In the genomic region with DNA sequence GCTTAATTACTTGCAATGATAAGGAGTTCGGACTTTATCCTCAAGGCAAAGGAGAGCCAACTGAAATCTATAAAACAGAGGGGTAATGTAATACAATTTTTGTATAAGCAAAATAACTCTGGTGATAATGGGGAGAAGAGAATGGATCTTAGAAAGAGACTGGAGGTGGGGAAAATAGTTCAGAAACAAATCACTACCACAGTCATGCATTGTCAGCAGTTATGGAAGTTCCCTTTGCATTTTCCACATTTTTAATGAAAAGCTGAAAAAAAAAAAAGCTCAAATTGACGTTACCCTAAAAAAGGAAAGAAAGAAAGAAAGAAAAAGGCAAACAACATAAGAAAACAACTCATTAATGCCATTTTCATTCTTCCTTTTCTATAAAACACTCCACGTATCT, we compare ENCODE assay signal across 16 cellular contexts.
DNase-seq lines count a peak whose midpoint lies in the region; ATAC-seq and TF ChIP-seq lines count a peak whose summit lies in the region.
"Had no signal": no experiment of that assay in that cellular context is flagged by ENCODE, and none has a peak within 500 bp of the region (broad histone marks: within the 10 kb centered on the region; RNA-seq: fewer than 3 reads in every experiment).

No MANE protein-coding gene starts in this region.

- H2AFZ ChIP-seq in neural progenitor cell (replicated peaks), result peak overlapping the region; percentile 46
- H2AFZ ChIP-seq: GM23248 had no signal

- no peak overlapping the region for H3K9ac ChIP-seq in neural progenitor cell
- H3K9ac ChIP-seq: BLaER1, GM23248 had no signal

- H3K27me3 Mint-ChIP-seq in WTC11 (ENCODE audit: low read depth) (no peaks in the 10 kb centered on the region), neural progenitor cell (ENCODE audit: insufficient read depth, low read depth) (peaks cover 2% of the 10 kb centered on the region)
- H3K27me3 Mint-ChIP-seq: CD8-positive, alpha-beta memory T cell had no signal

- ATAC-seq in WTC11 (no peak), HG02610 (IDR thresholded peaks at IDR 0.05; ENCODE audit: unreplicated experiment) (no peak)
- ATAC-seq: GM12878 had no signal

- H3K27ac ChIP-seq in esophagus muscularis mucosa (replicated peaks in 1 of 4), result peak overlapping the region; percentile 56 to 63 (median 60)
- H3K27ac ChIP-seq in neural progenitor cell, result no peak overlapping the region
- H3K27ac ChIP-seq: BLaER1, GM23248 had no signal

- H3K27ac Mint-ChIP-seq in WTC11, result peak overlapping the region; percentile 25; the same call in 1 of the 2 replicates
- no peak overlapping the region for H3K27ac Mint-ChIP-seq in neural progenitor cell
- H3K27ac Mint-ChIP-seq: CD8-positive, alpha-beta memory T cell had no signal

- POLR2A ChIA-PET in WTC11 (lab: Charles Lee), result interaction anchor here (0.6 kb wide), 1 partner anchor 20 kb away, joined by 5 read pairs; no protein-coding TSS in a partner anchor

- H3K4me3 ChIP-seq in esophagus muscularis mucosa (no peak overlapping the region), neural progenitor cell (no peak overlapping the region)
- H3K4me3 ChIP-seq: BLaER1, GM12878, GM23248 had no signal

- H4K20me1 ChIP-seq in neural progenitor cell (ENCODE audit: low read depth), result no peaks in the 10 kb centered on the region
- H4K20me1 ChIP-seq: BLaER1 had no signal

- H3K36me3 Mint-ChIP-seq in WTC11 (no peaks in the 10 kb centered on the region), neural progenitor cell (no peaks in the 10 kb centered on the region)
- H3K36me3 Mint-ChIP-seq: CD8-positive, alpha-beta memory T cell had no signal

- H3K4me2 ChIP-seq in neural progenitor cell, result no peak overlapping the region
- H3K4me2 ChIP-seq: BLaER1 had no signal

- H3K4me1 ChIP-seq in esophagus muscularis mucosa (peaks cover 0 to 59% (median 44%) of the 10 kb centered on the region in 4 donors), neural progenitor cell (peaks cover 15% of the 10 kb centered on the region)
- H3K4me1 ChIP-seq: Caco-2 had no signal

- no peaks in the 10 kb centered on the region for H3K27me3 ChIP-seq in esophagus muscularis mucosa
- no peaks in the 10 kb centered on the region for H3K27me3 ChIP-seq in neural progenitor cell
- H3K27me3 ChIP-seq: BLaER1 had no signal

- intact Hi-C loops in esophagus muscularis mucosa (cut with DNase I), result no loop called here
- intact Hi-C loops in posterior cingulate gyrus (cut with DNase I), result no loop called here

- CTCF ChIA-PET in WTC11 (lab: Charles Lee), result interaction anchor here (0.7 kb wide), 1 partner anchor 280 kb away, joined by 3 read pairs; no protein-coding TSS in a partner anchor

- TF ChIP-seq POLR2A in esophagus muscularis mucosa (IDR thresholded peaks at IDR 0.05; ENCODE audit: low read depth), result no peak

- no peaks in the 10 kb centered on the region for H3K79me2 ChIP-seq in neural progenitor cell (ENCODE audit: low read depth)

- H3K4me1 Mint-ChIP-seq in WTC11, result peaks cover 31% of the 10 kb centered on the region
- peaks cover 39% of the 10 kb centered on the region for H3K4me1 Mint-ChIP-seq in neural progenitor cell
- H3K4me1 Mint-ChIP-seq: CD8-positive, alpha-beta memory T cell had no signal

- no peak for TF ChIP-seq CTCF in WTC11 (IDR thresholded peaks at IDR 0.05)
- no peak for TF ChIP-seq CTCF in esophagus muscularis mucosa (IDR thresholded peaks at IDR 0.05)
- TF ChIP-seq CTCF in neural progenitor cell (IDR thresholded peaks at IDR 0.05), result no peak

- no peaks in the 10 kb centered on the region for H3K9me3 Mint-ChIP-seq in WTC11
- H3K9me3 Mint-ChIP-seq in neural progenitor cell, result no peaks in the 10 kb centered on the region
- H3K9me3 Mint-ChIP-seq: H9 had no signal

- H3K9me3 ChIP-seq in esophagus muscularis mucosa (no peaks in the 10 kb centered on the region), neural progenitor cell (ENCODE audit: low read depth) (no peaks in the 10 kb centered on the region)
- H3K9me3 ChIP-seq: BLaER1, Caco-2 had no signal

- peak; percentile 7 for DNase-seq in GM03348 (ENCODE audit: low spot score)
- DNase-seq in WTC11 (ENCODE audit: low spot score), result no peak
- DNase-seq in esophagus muscularis mucosa (ENCODE audit: extremely low spot score), result no peak
- no peak for DNase-seq in neural progenitor cell (ENCODE audit: low spot score)
- DNase-seq in posterior cingulate gyrus, result no peak
- DNase-seq in iPS-NIHi7 (ENCODE audit: extremely low spot score), result no peak
- DNase-seq: 8988T; AML-193; Caco-2; CD8-positive, alpha-beta memory T cell; DMS53; GM23248; H9 had no signal

- TF ChIP-seq EP300 in esophagus muscularis mucosa (IDR thresholded peaks at IDR 0.05), result no peak

- no peaks in the 10 kb centered on the region for H3F3A ChIP-seq in neural progenitor cell (ENCODE audit: low read depth)

- H3K36me3 ChIP-seq in esophagus muscularis mucosa (no peaks in the 10 kb centered on the region), neural progenitor cell (no peaks in the 10 kb centered on the region)
- H3K36me3 ChIP-seq: BLaER1 had no signal

- 70% methylated on average over 3 of the region's 3 CpGs for WGBS in esophagus muscularis mucosa

- no peak overlapping the region for H3K4me3 Mint-ChIP-seq in WTC11
- H3K4me3 Mint-ChIP-seq in neural progenitor cell, result no peak overlapping the region
- H3K4me3 Mint-ChIP-seq: CD8-positive, alpha-beta memory T cell; H9 had no signal

TF ChIP-seq in WTC11, 78 proteins besides CTCF, POLR2A, EP300 and RAD21 (continues in another document):
- TF ChIP-seq HMGA2 (CRISPR knock-in tag; IDR thresholded peaks at IDR 0.05) (no peak), GTF2I (CRISPR knock-in tag; conservative IDR thresholded peaks at IDR 0.05) (no peak), JUN (CRISPR knock-in tag; IDR thresholded peaks at IDR 0.05) (no peak)
- TF ChIP-seq, protein P1, sequence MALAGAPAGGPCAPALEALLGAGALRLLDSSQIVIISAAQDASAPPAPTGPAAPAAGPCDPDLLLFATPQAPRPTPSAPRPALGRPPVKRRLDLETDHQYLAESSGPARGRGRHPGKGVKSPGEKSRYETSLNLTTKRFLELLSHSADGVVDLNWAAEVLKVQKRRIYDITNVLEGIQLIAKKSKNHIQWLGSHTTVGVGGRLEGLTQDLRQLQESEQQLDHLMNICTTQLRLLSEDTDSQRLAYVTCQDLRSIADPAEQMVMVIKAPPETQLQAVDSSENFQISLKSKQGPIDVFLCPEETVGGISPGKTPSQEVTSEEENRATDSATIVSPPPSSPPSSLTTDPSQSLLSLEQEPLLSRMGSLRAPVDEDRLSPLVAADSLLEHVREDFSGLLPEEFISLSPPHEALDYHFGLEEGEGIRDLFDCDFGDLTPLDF (CRISPR knock-in tag; IDR thresholded peaks at IDR 0.05), result no peak
- TF ChIP-seq, protein P2, sequence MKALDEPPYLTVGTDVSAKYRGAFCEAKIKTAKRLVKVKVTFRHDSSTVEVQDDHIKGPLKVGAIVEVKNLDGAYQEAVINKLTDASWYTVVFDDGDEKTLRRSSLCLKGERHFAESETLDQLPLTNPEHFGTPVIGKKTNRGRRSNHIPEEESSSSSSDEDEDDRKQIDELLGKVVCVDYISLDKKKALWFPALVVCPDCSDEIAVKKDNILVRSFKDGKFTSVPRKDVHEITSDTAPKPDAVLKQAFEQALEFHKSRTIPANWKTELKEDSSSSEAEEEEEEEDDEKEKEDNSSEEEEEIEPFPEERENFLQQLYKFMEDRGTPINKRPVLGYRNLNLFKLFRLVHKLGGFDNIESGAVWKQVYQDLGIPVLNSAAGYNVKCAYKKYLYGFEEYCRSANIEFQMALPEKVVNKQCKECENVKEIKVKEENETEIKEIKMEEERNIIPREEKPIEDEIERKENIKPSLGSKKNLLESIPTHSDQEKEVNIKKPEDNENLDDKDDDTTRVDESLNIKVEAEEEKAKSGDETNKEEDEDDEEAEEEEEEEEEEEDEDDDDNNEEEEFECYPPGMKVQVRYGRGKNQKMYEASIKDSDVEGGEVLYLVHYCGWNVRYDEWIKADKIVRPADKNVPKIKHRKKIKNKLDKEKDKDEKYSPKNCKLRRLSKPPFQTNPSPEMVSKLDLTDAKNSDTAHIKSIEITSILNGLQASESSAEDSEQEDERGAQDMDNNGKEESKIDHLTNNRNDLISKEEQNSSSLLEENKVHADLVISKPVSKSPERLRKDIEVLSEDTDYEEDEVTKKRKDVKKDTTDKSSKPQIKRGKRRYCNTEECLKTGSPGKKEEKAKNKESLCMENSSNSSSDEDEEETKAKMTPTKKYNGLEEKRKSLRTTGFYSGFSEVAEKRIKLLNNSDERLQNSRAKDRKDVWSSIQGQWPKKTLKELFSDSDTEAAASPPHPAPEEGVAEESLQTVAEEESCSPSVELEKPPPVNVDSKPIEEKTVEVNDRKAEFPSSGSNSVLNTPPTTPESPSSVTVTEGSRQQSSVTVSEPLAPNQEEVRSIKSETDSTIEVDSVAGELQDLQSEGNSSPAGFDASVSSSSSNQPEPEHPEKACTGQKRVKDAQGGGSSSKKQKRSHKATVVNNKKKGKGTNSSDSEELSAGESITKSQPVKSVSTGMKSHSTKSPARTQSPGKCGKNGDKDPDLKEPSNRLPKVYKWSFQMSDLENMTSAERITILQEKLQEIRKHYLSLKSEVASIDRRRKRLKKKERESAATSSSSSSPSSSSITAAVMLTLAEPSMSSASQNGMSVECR (CRISPR knock-in tag; IDR thresholded peaks at IDR 0.05; ENCODE audit: borderline replicate concordance), result no peak
- TF ChIP-seq, protein P3, sequence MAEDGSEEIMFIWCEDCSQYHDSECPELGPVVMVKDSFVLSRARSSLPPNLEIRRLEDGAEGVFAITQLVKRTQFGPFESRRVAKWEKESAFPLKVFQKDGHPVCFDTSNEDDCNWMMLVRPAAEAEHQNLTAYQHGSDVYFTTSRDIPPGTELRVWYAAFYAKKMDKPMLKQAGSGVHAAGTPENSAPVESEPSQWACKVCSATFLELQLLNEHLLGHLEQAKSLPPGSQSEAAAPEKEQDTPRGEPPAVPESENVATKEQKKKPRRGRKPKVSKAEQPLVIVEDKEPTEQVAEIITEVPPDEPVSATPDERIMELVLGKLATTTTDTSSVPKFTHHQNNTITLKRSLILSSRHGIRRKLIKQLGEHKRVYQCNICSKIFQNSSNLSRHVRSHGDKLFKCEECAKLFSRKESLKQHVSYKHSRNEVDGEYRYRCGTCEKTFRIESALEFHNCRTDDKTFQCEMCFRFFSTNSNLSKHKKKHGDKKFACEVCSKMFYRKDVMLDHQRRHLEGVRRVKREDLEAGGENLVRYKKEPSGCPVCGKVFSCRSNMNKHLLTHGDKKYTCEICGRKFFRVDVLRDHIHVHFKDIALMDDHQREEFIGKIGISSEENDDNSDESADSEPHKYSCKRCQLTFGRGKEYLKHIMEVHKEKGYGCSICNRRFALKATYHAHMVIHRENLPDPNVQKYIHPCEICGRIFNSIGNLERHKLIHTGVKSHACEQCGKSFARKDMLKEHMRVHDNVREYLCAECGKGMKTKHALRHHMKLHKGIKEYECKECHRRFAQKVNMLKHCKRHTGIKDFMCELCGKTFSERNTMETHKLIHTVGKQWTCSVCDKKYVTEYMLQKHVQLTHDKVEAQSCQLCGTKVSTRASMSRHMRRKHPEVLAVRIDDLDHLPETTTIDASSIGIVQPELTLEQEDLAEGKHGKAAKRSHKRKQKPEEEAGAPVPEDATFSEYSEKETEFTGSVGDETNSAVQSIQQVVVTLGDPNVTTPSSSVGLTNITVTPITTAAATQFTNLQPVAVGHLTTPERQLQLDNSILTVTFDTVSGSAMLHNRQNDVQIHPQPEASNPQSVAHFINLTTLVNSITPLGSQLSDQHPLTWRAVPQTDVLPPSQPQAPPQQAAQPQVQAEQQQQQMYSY (CRISPR knock-in tag; IDR thresholded peaks at IDR 0.05), result no peak
